In genomic region chr9:93032545-93032944, GRCh38 we compare ENCODE assay signal across 25 cellular contexts. TPM values are rescaled to one million over a fixed set of nuclear protein-coding genes. Genes with fewer than 3 reads are reported as not detected.
DNase-seq lines count a peak whose midpoint lies in the region; ATAC-seq and TF ChIP-seq lines count a peak whose summit lies in the region.
"Had no signal": no experiment of that assay in that cellular context is flagged by ENCODE, and none has a peak within 500 bp of the region (broad histone marks: within the 10 kb centered on the region; RNA-seq: fewer than 3 reads in every experiment).

No MANE protein-coding gene starts in this region.

- peak overlapping the region in 10 of 11 experiments; percentile 32 to 81 (median 66); a peak in 18 of 22 replicates for H3K27ac ChIP-seq in BLaER1 treated with 17β-estradiol and CSF1 and Interleukin-3, amounts not matched to agents 10 nM and 100 nM
- peak overlapping the region; percentile 63 for H3K27ac ChIP-seq in naive thymus-derived CD4-positive, alpha-beta T cell (ENCODE audit: low read depth, low read length)
- H3K27ac ChIP-seq: 22Rv1, ascending aorta, heart right ventricle, right lobe of liver, SJSA1 had no signal

- CTCF ChIA-PET in activated CD8-positive, alpha-beta T cell treated with anti-CD3 and anti-CD28 coated beads for 36 hours (lab: Charles Lee) = interaction anchor here (2.1 kb wide), 1 partner anchor 29 kb away, joined by 10 read pairs; no protein-coding TSS in a partner anchor
- CTCF ChIA-PET in naive thymus-derived CD4-positive, alpha-beta T cell (lab: Charles Lee) = interaction anchor here (0.7 kb wide), 1 partner anchor 48 kb away, joined by 3 read pairs; no protein-coding TSS in a partner anchor

- intact Hi-C loops in activated CD8-positive, alpha-beta T cell treated with anti-CD3 and anti-CD28 coated beads for 36 hours (cut with micrococcal nuclease) = no loop called here
- intact Hi-C loops in naive thymus-derived CD4-positive, alpha-beta T cell (cut with micrococcal nuclease) = no loop called here

- peaks cover 96 to 100% (median 100%) of the 10 kb centered on the region in 10 experiments for H3K4me1 ChIP-seq in BLaER1 treated with 17β-estradiol and CSF1 and Interleukin-3, amounts not matched to agents 10 nM and 100 nM
- peaks cover 29 to 67% of the 10 kb centered on the region in 2 donors for H3K4me1 ChIP-seq in naive thymus-derived CD4-positive, alpha-beta T cell (ENCODE audit: control insufficient read depth in 2 of 2, insufficient read depth in 2 of 2, low read length in 2 of 2)
- H3K4me1 ChIP-seq: ascending aorta, right lobe of liver, SJSA1 had no signal

- peak overlapping the region; percentile 6 to 74 (median 57); a peak in 18 of 22 replicates for H3K9ac ChIP-seq in BLaER1 treated with 17β-estradiol and CSF1 and Interleukin-3, amounts not matched to agents 10 nM and 100 nM

- DNase-seq in T-helper 1 cell (no peak), NCI-H187 treated with DMSO at 0.1 percent for 48 hours (lab: John Stamatoyannopoulos, UW) (no peak), H7 (no peak), endothelial cell (ENCODE audit: low spot score) (no peak)
- no peak for DNase-seq in activated CD8-positive, alpha-beta T cell treated with anti-CD3 and anti-CD28 coated beads for 36 hours
- DNase-seq in naive thymus-derived CD4-positive, alpha-beta T cell = no peak
- DNase-seq: activated CD8-positive, alpha-beta memory T cell treated with anti-CD3 and anti-CD28 coated beads, Interleukin-2, amount 10 ng/mL, durations not matched to agents 7 days and 5 days; activated effector memory CD4-positive, alpha-beta T cell treated with Interleukin-2 at 50 U/mL for 16 hours; Calu3; central memory CD4-positive, alpha-beta T cell; HCEC 1CT; heart right ventricle; KG1; NCI-H146; NCI-H2171; NCI-H526 treated with DMSO at 0.1 percent for 48 hours; nephron progenitor cell; right lobe of liver; stimulated activated CD4-positive, alpha-beta T cell treated with anti-CD3 and anti-CD28 coated beads, Interleukin-15, amount 100 ng/mL, for 24 hours; T-helper 9 cell had no signal

- H3K9me3 Mint-ChIP-seq in T-helper 1 cell treated with Interleukin-12 subunit alpha and Interleukin-12 subunit beta and Interleukin-4 antibody, amounts not matched to agents 30 μg/mL and 1 μg/mL, for 36 hours = no peaks in the 10 kb centered on the region
- H3K9me3 Mint-ChIP-seq in activated CD8-positive, alpha-beta T cell treated with anti-CD3 and anti-CD28 coated beads for 36 hours = no peaks in the 10 kb centered on the region
- H3K9me3 Mint-ChIP-seq in naive thymus-derived CD4-positive, alpha-beta T cell = peaks cover 0 to 5% (median 0%) of the 10 kb centered on the region in 11 donors
- H3K9me3 Mint-ChIP-seq in endothelial cell (ENCODE audit: unreplicated experiment) = no peaks in the 10 kb centered on the region
- H3K9me3 Mint-ChIP-seq: nephron progenitor cell had no signal

- no peaks in the 10 kb centered on the region for H3K27me3 ChIP-seq in BLaER1 treated with 17β-estradiol and CSF1 and Interleukin-3, amounts not matched to agents 10 nM and 100 nM
- H3K27me3 ChIP-seq in naive thymus-derived CD4-positive, alpha-beta T cell (ENCODE audit: control insufficient read depth in 2 of 2, insufficient read depth in 2 of 2, low read length in 2 of 2) = no peaks in the 10 kb centered on the region
- no peaks in the 10 kb centered on the region for H3K27me3 ChIP-seq in H7 (ENCODE audit: control insufficient read depth, insufficient read depth, low read length)
- H3K27me3 ChIP-seq: ascending aorta, heart right ventricle, right lobe of liver, SJSA1 had no signal

- no peak for TF ChIP-seq CTCF in activated CD8-positive, alpha-beta T cell treated with anti-CD3 and anti-CD28 coated beads for 36 hours (IDR thresholded peaks at IDR 0.05)
- no peak for TF ChIP-seq CTCF in endothelial cell (IDR thresholded peaks at IDR 0.05; ENCODE audit: unreplicated experiment)

- POLR2A ChIA-PET in activated CD8-positive, alpha-beta T cell treated with anti-CD3 and anti-CD28 coated beads for 36 hours (lab: Charles Lee) = no interaction called here
- POLR2A ChIA-PET in naive thymus-derived CD4-positive, alpha-beta T cell (lab: Charles Lee) = interaction anchor here (1.0 to 19.6 kb wide), 7 partner anchors 7 to 66 kb away, joined by 5 to 365 read pairs (median 13); partner anchors contain the start of gene SUSD3

- H4K20me1 ChIP-seq in BLaER1 treated with 17β-estradiol and CSF1 and Interleukin-3, amounts not matched to agents 10 nM and 100 nM = peaks cover 0 to 82% (median 38%) of the 10 kb centered on the region in 11 experiments; a peak in 21 of 22 replicates

- H3K4me3 ChIP-seq in BLaER1 treated with 17β-estradiol and CSF1 and Interleukin-3, amounts not matched to agents 10 nM and 100 nM = peak overlapping the region in 8 of 10 experiments; percentile 1 to 48 (median 33); a peak in 11 of 20 replicates
- H3K4me3 ChIP-seq in naive thymus-derived CD4-positive, alpha-beta T cell (ENCODE audit: low read length) = no peak overlapping the region
- no peak overlapping the region for H3K4me3 ChIP-seq in H7 (ENCODE audit: insufficient read depth, low read depth, low read length)
- H3K4me3 ChIP-seq: ascending aorta, heart right ventricle, right lobe of liver, SJSA1 had no signal

- H3K4me3 Mint-ChIP-seq in T-helper 1 cell treated with Interleukin-12 subunit alpha and Interleukin-12 subunit beta and Interleukin-4 antibody, amounts not matched to agents 30 μg/mL and 1 μg/mL, for 36 hours = no peak overlapping the region
- no peak overlapping the region for H3K4me3 Mint-ChIP-seq in activated CD8-positive, alpha-beta T cell treated with anti-CD3 and anti-CD28 coated beads for 36 hours
- peak overlapping the region in 6 of 10 donors; percentile 32 to 89 (median 60) for H3K4me3 Mint-ChIP-seq in naive thymus-derived CD4-positive, alpha-beta T cell
- no peak overlapping the region for H3K4me3 Mint-ChIP-seq in endothelial cell (ENCODE audit: unreplicated experiment)
- H3K4me3 Mint-ChIP-seq: activated CD8-positive, alpha-beta memory T cell treated with anti-CD3 and anti-CD28 coated beads, Interleukin-2, amount 10 ng/mL, durations not matched to agents 7 days and 5 days; nephron progenitor cell had no signal

- no peaks in the 10 kb centered on the region for H3K27me3 Mint-ChIP-seq in T-helper 1 cell treated with Interleukin-12 subunit alpha and Interleukin-12 subunit beta and Interleukin-4 antibody, amounts not matched to agents 30 μg/mL and 1 μg/mL, for 36 hours (ENCODE audit: low read depth)
- H3K27me3 Mint-ChIP-seq in activated CD8-positive, alpha-beta T cell treated with anti-CD3 and anti-CD28 coated beads for 36 hours = no peaks in the 10 kb centered on the region
- no peaks in the 10 kb centered on the region for H3K27me3 Mint-ChIP-seq in naive thymus-derived CD4-positive, alpha-beta T cell
- H3K27me3 Mint-ChIP-seq in endothelial cell (ENCODE audit: unreplicated experiment) = peaks cover 10% of the 10 kb centered on the region
- H3K27me3 Mint-ChIP-seq: activated CD8-positive, alpha-beta memory T cell treated with anti-CD3 and anti-CD28 coated beads, Interleukin-2, amount 10 ng/mL, durations not matched to agents 7 days and 5 days had no signal

- H3K9me3 ChIP-seq in BLaER1 treated with 17β-estradiol and CSF1 and Interleukin-3, amounts not matched to agents 10 nM and 100 nM (replicated peaks in 1 of 11) = no peaks in the 10 kb centered on the region
- no peaks in the 10 kb centered on the region for H3K9me3 ChIP-seq in naive thymus-derived CD4-positive, alpha-beta T cell (ENCODE audit: control insufficient read depth in 2 of 3, low read length in 3 of 3)
- H3K9me3 ChIP-seq: ascending aorta, heart right ventricle, right lobe of liver, SJSA1 had no signal

- no peak for ATAC-seq in activated CD8-positive, alpha-beta T cell treated with anti-CD3 and anti-CD28 coated beads for 36 hours
- ATAC-seq in naive thymus-derived CD4-positive, alpha-beta T cell = no peak
- ATAC-seq: activated CD8-positive, alpha-beta memory T cell treated with anti-CD3 and anti-CD28 coated beads, Interleukin-2, amount 10 ng/mL, durations not matched to agents 7 days and 5 days had no signal

- peaks cover 50% of the 10 kb centered on the region for H3K36me3 Mint-ChIP-seq in T-helper 1 cell treated with Interleukin-12 subunit alpha and Interleukin-12 subunit beta and Interleukin-4 antibody, amounts not matched to agents 30 μg/mL and 1 μg/mL, for 36 hours (ENCODE audit: low read depth)
- peaks cover 39% of the 10 kb centered on the region for H3K36me3 Mint-ChIP-seq in activated CD8-positive, alpha-beta T cell treated with anti-CD3 and anti-CD28 coated beads for 36 hours (ENCODE audit: low read depth)
- H3K36me3 Mint-ChIP-seq in naive thymus-derived CD4-positive, alpha-beta T cell = peaks cover 15 to 47% (median 36%) of the 10 kb centered on the region in 5 donors
- H3K36me3 Mint-ChIP-seq in endothelial cell (ENCODE audit: low read depth, unreplicated experiment) = peaks cover 4% of the 10 kb centered on the region

- H3K27ac Mint-ChIP-seq in T-helper 1 cell treated with Interleukin-12 subunit alpha and Interleukin-12 subunit beta and Interleukin-4 antibody, amounts not matched to agents 30 μg/mL and 1 μg/mL, for 36 hours = peak overlapping the region; percentile 71
- H3K27ac Mint-ChIP-seq in activated CD8-positive, alpha-beta T cell treated with anti-CD3 and anti-CD28 coated beads for 36 hours = peak overlapping the region; percentile 63
- H3K27ac Mint-ChIP-seq in naive thymus-derived CD4-positive, alpha-beta T cell = peak overlapping the region; percentile 68 to 100 (median 97)
- no peak overlapping the region for H3K27ac Mint-ChIP-seq in endothelial cell (ENCODE audit: unreplicated experiment)
- H3K27ac Mint-ChIP-seq: activated CD8-positive, alpha-beta memory T cell treated with anti-CD3 and anti-CD28 coated beads, Interleukin-2, amount 10 ng/mL, durations not matched to agents 7 days and 5 days; nephron progenitor cell had no signal

- H3K4me2 ChIP-seq in BLaER1 treated with 17β-estradiol and CSF1 and Interleukin-3, amounts not matched to agents 10 nM and 100 nM = peak overlapping the region; percentile 81 to 99 (median 91)

- H3K36me3 ChIP-seq in BLaER1 treated with 17β-estradiol and CSF1 and Interleukin-3, amounts not matched to agents 10 nM and 100 nM = peaks cover 27 to 76% (median 62%) of the 10 kb centered on the region in 11 experiments
- peaks cover 23 to 80% (median 34%) of the 10 kb centered on the region in 3 experiments for H3K36me3 ChIP-seq in naive thymus-derived CD4-positive, alpha-beta T cell (ENCODE audit: control insufficient read depth in 2 of 3, insufficient read depth in 3 of 3, low read length in 3 of 3)
- no peaks in the 10 kb centered on the region for H3K36me3 ChIP-seq in H7 (replicated peaks; ENCODE audit: control insufficient read depth, insufficient read depth, low read length)
- H3K36me3 ChIP-seq: ascending aorta, right lobe of liver, SJSA1 had no signal

- H3K4me1 Mint-ChIP-seq in T-helper 1 cell treated with Interleukin-12 subunit alpha and Interleukin-12 subunit beta and Interleukin-4 antibody, amounts not matched to agents 30 μg/mL and 1 μg/mL, for 36 hours (ENCODE audit: low read depth) = peaks cover 34% of the 10 kb centered on the region
- peaks cover 53% of the 10 kb centered on the region for H3K4me1 Mint-ChIP-seq in activated CD8-positive, alpha-beta T cell treated with anti-CD3 and anti-CD28 coated beads for 36 hours (ENCODE audit: low read depth)
- peaks cover 30 to 82% (median 69%) of the 10 kb centered on the region in 7 donors for H3K4me1 Mint-ChIP-seq in naive thymus-derived CD4-positive, alpha-beta T cell
- peaks cover 10% of the 10 kb centered on the region for H3K4me1 Mint-ChIP-seq in endothelial cell (ENCODE audit: unreplicated experiment)

RNA-seq across cellular contexts. Expression of gene SUSD3, which starts 26.0 kb away (rescaled TPM):
- total RNA-seq in activated CD8-positive, alpha-beta T cell treated with anti-CD3 and anti-CD28 coated beads for 36 hours = 10 to 100 TPM; 34.6 to 36.7 TPM
- 10 to 100 TPM; 62.8 to 83.5 (median 68.7) TPM for total RNA-seq in naive thymus-derived CD4-positive, alpha-beta T cell
- polyA plus RNA-seq in naive thymus-derived CD4-positive, alpha-beta T cell = 100 to 1,000 TPM; 186 to 315 TPM
- 20.3 and 25.1 TPM in 2 replicates for total RNA-seq in H7 (2014; rRNA removed; shearing (Covaris generic))
- 1.2 TPM for total RNA-seq in endothelial cell (ENCODE audit: unreplicated experiment)
- total RNA-seq: ascending aorta, SJSA1 had no signal

Comparison
In these comparisons a context has a peak if more than half of its experiments do, and no peak if none do; other contexts are left out.
1. H3K4me3 Mint-ChIP-seq: peak in naive thymus-derived CD4-positive, alpha-beta T cell (6 of 10); none in T-helper 1 cell treated with Interleukin-12 subunit alpha and Interleukin-12 subunit beta and Interleukin-4 antibody, amounts not matched to agents 30 μg/mL and 1 μg/mL, for 36 hours (single experiment), activated CD8-positive, alpha-beta T cell treated with anti-CD3 and anti-CD28 coated beads for 36 hours (single experiment) and endothelial cell (single experiment).
2. H3K4me3 ChIP-seq: peak in BLaER1 treated with 17β-estradiol and CSF1 and Interleukin-3, amounts not matched to agents 10 nM and 100 nM (8 of 10); none in naive thymus-derived CD4-positive, alpha-beta T cell (single experiment) and H7 (single experiment).